ENCODE assay signal across 1 cellular context in the genomic region with DNA sequence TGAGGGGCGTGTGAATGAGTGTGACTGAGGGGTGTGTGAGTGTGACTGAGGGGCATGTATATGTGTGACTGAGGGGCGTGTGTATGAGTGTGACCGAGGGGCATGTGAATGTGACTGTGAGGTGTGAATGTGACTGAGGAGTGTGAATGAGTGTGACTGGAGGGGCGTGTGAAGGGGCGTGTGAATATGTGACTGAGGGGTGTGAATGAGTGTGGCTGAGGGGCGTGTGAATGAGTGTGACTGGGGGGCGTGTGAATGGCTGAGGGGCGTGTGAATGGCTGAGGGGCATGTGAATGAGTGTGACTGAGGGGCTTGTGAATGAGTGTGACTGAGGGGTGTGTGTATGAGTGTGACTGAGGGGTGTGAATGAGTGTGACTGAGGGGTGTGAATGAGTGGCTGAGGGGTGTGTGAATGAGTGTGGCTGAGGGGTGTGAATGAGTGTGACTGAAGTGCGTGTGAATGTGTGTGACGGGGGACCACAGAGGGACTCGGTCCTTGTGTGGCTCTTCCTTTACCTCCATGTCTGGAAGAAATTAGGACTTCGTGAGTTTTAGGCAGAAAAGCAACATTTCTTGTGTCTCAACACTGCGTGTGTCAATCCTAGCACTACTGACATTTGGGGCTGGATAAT.
TF ChIP-seq lines count a peak whose summit lies in the region.

No MANE protein-coding gene starts in this region.

TF ChIP-seq in H1, 55 proteins besides CTCF, POLR2A, EP300 and RAD21 (continued from another document):
- TF ChIP-seq, protein P1, sequence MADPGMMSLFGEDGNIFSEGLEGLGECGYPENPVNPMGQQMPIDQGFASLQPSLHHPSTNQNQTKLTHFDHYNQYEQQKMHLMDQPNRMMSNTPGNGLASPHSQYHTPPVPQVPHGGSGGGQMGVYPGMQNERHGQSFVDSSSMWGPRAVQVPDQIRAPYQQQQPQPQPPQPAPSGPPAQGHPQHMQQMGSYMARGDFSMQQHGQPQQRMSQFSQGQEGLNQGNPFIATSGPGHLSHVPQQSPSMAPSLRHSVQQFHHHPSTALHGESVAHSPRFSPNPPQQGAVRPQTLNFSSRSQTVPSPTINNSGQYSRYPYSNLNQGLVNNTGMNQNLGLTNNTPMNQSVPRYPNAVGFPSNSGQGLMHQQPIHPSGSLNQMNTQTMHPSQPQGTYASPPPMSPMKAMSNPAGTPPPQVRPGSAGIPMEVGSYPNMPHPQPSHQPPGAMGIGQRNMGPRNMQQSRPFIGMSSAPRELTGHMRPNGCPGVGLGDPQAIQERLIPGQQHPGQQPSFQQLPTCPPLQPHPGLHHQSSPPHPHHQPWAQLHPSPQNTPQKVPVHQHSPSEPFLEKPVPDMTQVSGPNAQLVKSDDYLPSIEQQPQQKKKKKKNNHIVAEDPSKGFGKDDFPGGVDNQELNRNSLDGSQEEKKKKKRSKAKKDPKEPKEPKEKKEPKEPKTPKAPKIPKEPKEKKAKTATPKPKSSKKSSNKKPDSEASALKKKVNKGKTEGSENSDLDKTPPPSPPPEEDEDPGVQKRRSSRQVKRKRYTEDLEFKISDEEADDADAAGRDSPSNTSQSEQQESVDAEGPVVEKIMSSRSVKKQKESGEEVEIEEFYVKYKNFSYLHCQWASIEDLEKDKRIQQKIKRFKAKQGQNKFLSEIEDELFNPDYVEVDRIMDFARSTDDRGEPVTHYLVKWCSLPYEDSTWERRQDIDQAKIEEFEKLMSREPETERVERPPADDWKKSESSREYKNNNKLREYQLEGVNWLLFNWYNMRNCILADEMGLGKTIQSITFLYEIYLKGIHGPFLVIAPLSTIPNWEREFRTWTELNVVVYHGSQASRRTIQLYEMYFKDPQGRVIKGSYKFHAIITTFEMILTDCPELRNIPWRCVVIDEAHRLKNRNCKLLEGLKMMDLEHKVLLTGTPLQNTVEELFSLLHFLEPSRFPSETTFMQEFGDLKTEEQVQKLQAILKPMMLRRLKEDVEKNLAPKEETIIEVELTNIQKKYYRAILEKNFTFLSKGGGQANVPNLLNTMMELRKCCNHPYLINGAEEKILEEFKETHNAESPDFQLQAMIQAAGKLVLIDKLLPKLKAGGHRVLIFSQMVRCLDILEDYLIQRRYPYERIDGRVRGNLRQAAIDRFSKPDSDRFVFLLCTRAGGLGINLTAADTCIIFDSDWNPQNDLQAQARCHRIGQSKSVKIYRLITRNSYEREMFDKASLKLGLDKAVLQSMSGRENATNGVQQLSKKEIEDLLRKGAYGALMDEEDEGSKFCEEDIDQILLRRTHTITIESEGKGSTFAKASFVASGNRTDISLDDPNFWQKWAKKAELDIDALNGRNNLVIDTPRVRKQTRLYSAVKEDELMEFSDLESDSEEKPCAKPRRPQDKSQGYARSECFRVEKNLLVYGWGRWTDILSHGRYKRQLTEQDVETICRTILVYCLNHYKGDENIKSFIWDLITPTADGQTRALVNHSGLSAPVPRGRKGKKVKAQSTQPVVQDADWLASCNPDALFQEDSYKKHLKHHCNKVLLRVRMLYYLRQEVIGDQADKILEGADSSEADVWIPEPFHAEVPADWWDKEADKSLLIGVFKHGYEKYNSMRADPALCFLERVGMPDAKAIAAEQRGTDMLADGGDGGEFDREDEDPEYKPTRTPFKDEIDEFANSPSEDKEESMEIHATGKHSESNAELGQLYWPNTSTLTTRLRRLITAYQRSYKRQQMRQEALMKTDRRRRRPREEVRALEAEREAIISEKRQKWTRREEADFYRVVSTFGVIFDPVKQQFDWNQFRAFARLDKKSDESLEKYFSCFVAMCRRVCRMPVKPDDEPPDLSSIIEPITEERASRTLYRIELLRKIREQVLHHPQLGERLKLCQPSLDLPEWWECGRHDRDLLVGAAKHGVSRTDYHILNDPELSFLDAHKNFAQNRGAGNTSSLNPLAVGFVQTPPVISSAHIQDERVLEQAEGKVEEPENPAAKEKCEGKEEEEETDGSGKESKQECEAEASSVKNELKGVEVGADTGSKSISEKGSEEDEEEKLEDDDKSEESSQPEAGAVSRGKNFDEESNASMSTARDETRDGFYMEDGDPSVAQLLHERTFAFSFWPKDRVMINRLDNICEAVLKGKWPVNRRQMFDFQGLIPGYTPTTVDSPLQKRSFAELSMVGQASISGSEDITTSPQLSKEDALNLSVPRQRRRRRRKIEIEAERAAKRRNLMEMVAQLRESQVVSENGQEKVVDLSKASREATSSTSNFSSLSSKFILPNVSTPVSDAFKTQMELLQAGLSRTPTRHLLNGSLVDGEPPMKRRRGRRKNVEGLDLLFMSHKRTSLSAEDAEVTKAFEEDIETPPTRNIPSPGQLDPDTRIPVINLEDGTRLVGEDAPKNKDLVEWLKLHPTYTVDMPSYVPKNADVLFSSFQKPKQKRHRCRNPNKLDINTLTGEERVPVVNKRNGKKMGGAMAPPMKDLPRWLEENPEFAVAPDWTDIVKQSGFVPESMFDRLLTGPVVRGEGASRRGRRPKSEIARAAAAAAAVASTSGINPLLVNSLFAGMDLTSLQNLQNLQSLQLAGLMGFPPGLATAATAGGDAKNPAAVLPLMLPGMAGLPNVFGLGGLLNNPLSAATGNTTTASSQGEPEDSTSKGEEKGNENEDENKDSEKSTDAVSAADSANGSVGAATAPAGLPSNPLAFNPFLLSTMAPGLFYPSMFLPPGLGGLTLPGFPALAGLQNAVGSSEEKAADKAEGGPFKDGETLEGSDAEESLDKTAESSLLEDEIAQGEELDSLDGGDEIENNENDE (IDR thresholded peaks at IDR 0.05; ENCODE audit: insufficient replicate concordance, low read length), result no peak
TF ChIP-seq in H1: peak in this region for 0.
